8 cellular contexts compared by ENCODE assay signal in the genomic region with DNA sequence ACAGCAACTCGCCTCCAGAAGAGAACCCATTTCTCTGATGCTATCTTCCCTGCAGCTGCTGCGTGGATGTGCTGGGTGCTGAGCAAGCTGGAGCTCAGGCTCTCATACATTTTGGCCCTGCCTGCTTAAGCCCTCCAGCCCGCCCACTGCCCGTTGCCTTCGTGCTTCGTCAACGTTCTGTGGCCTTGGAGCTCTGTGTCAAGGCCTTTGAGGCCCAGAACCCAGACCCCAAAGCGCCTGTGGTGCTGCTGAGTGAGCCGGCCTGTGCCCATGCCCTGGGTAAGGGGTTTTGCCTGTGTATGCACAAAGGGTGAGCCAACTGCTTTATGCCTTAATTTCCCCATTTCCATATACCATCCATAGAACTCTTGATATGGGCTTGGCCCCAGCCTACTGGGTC. TPM values are rescaled to one million over a fixed set of nuclear protein-coding genes. Genes with fewer than 3 reads are reported as not detected.
DNase-seq lines count a peak whose midpoint lies in the region; ATAC-seq and TF ChIP-seq lines count a peak whose summit lies in the region.

No MANE protein-coding gene starts in this region.

- H3K9me3 Mint-ChIP-seq in Calu3 (ENCODE audit: low read depth, unreplicated experiment): no peaks in the 10 kb centered on the region
- no peaks in the 10 kb centered on the region for H3K9me3 Mint-ChIP-seq in dendritic cell treated with granulocyte-macrophage colony-stimulating factor and Interleukin-4, amounts not matched to agents 40 ng/mL and 50 ng/mL, for 4 days
- peaks cover 10% of the 10 kb centered on the region for H3K9me3 Mint-ChIP-seq in nephron progenitor cell

- peaks cover 33% of the 10 kb centered on the region for H3K79me2 ChIP-seq in MM.1S (ENCODE audit: low read length)

- H3K4me2 ChIP-seq in MM.1S (ENCODE audit: low read depth, low read length): peak overlapping the region; percentile 99

- H3K4me1 ChIP-seq in MM.1S (ENCODE audit: low read length): peaks cover 22% of the 10 kb centered on the region
- peaks cover 0 to 36% (median 14%) of the 10 kb centered on the region in 3 donors for H3K4me1 ChIP-seq in gastroesophageal sphincter

- H3K27ac Mint-ChIP-seq in Calu3 (ENCODE audit: unreplicated experiment) (no peak overlapping the region), nephron progenitor cell (no peak overlapping the region)
- H3K27ac Mint-ChIP-seq in dendritic cell treated with granulocyte-macrophage colony-stimulating factor and Interleukin-4, amounts not matched to agents 40 ng/mL and 50 ng/mL, for 4 days: no peak overlapping the region

- H3F3A ChIP-seq in MM.1S (ENCODE audit: insufficient read depth, low read length): peaks cover 14% of the 10 kb centered on the region

- no peak for TF ChIP-seq CTCF in Calu3 (IDR thresholded peaks at IDR 0.05; ENCODE audit: unreplicated experiment)
- TF ChIP-seq CTCF in MM.1S (IDR thresholded peaks at IDR 0.05; ENCODE audit: low read length): no peak
- TF ChIP-seq CTCF in nephron progenitor cell (IDR thresholded peaks at IDR 0.05): no peak
- TF ChIP-seq CTCF in gastroesophageal sphincter (IDR thresholded peaks at IDR 0.05): no peak

- WGBS in gastroesophageal sphincter (ENCODE audit: low coverage in 1 of 2), 2 donors: 83% methylated on average over 2 of the region's 9 CpGs; no CpG with 5 or more reads in 1 of the 2 donors

- H4K20me1 ChIP-seq in MM.1S (ENCODE audit: insufficient read depth, low read length): no peaks in the 10 kb centered on the region

- no peaks in the 10 kb centered on the region for H3K27me3 Mint-ChIP-seq in Calu3 (ENCODE audit: unreplicated experiment)
- H3K27me3 Mint-ChIP-seq in dendritic cell treated with granulocyte-macrophage colony-stimulating factor and Interleukin-4, amounts not matched to agents 40 ng/mL and 50 ng/mL, for 4 days: no peaks in the 10 kb centered on the region
- peaks cover 4% of the 10 kb centered on the region for H3K27me3 Mint-ChIP-seq in nephron progenitor cell (ENCODE audit: low read depth, poor library complexity)

- H3K4me3 ChIP-seq in MM.1S (ENCODE audit: low read length) (peak overlapping the region; percentile 99), gastroesophageal sphincter (peak overlapping the region in 1 of 2 donors; percentile 87)

- BruUV-seq in Calu3 (replicated peaks; lab: Mats Ljungman, UMichigan): no TSS peak

- CTCF ChIA-PET in Calu3 (lab: Charles Lee): no interaction called here

- no peak overlapping the region for H3K27ac ChIP-seq in MM.1S (ENCODE audit: low read length)
- H3K27ac ChIP-seq in gastroesophageal sphincter: no peak overlapping the region

- H3K4me1 Mint-ChIP-seq in Calu3 (ENCODE audit: low read depth, unreplicated experiment) (peaks cover 24% of the 10 kb centered on the region), nephron progenitor cell (peaks cover 33% of the 10 kb centered on the region)
- peaks cover 39% of the 10 kb centered on the region for H3K4me1 Mint-ChIP-seq in dendritic cell treated with granulocyte-macrophage colony-stimulating factor and Interleukin-4, amounts not matched to agents 40 ng/mL and 50 ng/mL, for 4 days (ENCODE audit: low read depth)

- H3K9me2 ChIP-seq in MM.1S (replicated peaks; ENCODE audit: insufficient read depth, low read length): no peaks in the 10 kb centered on the region

- no peaks in the 10 kb centered on the region for H3K36me3 ChIP-seq in MM.1S (replicated peaks; ENCODE audit: insufficient read depth, low read length)
- peaks cover 0 to 41% of the 10 kb centered on the region in 2 donors for H3K36me3 ChIP-seq in gastroesophageal sphincter

- TF ChIP-seq POLR2A in gastroesophageal sphincter (IDR thresholded peaks at IDR 0.05): no peak

- DNase-seq in Calu3: no peak
- no peak for DNase-seq in MM.1S
- DNase-seq in nephron progenitor cell: no peak
- DNase-seq in NCI-H2227 treated with DMSO at 0.1 percent for 48 hours (lab: John Stamatoyannopoulos, UW): no peak

- no peaks in the 10 kb centered on the region for H3K27me3 ChIP-seq in MM.1S (replicated peaks; ENCODE audit: insufficient read depth, low read length)
- no peaks in the 10 kb centered on the region for H3K27me3 ChIP-seq in gastroesophageal sphincter

- peaks cover 49% of the 10 kb centered on the region for H3K36me3 Mint-ChIP-seq in Calu3 (ENCODE audit: insufficient read depth, unreplicated experiment)
- H3K36me3 Mint-ChIP-seq in dendritic cell treated with granulocyte-macrophage colony-stimulating factor and Interleukin-4, amounts not matched to agents 40 ng/mL and 50 ng/mL, for 4 days (ENCODE audit: low read depth): peaks cover 37% of the 10 kb centered on the region
- H3K36me3 Mint-ChIP-seq in nephron progenitor cell (ENCODE audit: low read depth): peaks cover 24% of the 10 kb centered on the region

- no peaks in the 10 kb centered on the region for H3K9me3 ChIP-seq in MM.1S (replicated peaks; ENCODE audit: insufficient read depth, low read length)
- no peaks in the 10 kb centered on the region for H3K9me3 ChIP-seq in gastroesophageal sphincter

- intact Hi-C loops in Calu3 (cut with micrococcal nuclease; ENCODE audit: unreplicated experiment): no loop called here
- intact Hi-C loops in dendritic cell treated with granulocyte-macrophage colony-stimulating factor and Interleukin-4, amounts not matched to agents 40 ng/mL and 50 ng/mL, for 4 days (cut with micrococcal nuclease): no loop called here

- peak overlapping the region; percentile 88; the same call in 1 of the 2 replicates for H3K9ac ChIP-seq in MM.1S (ENCODE audit: low read length)

- ATAC-seq in gastroesophageal sphincter: no peak
- no peak for ATAC-seq in GM19328 (IDR thresholded peaks at IDR 0.05; ENCODE audit: unreplicated experiment)
- ATAC-seq in GM21447 (IDR thresholded peaks at IDR 0.05; ENCODE audit: unreplicated experiment): no peak

- H3K4me3 Mint-ChIP-seq in Calu3 (ENCODE audit: low read depth, unreplicated experiment): peak overlapping the region; percentile 98
- H3K4me3 Mint-ChIP-seq in dendritic cell treated with granulocyte-macrophage colony-stimulating factor and Interleukin-4, amounts not matched to agents 40 ng/mL and 50 ng/mL, for 4 days: peak overlapping the region; percentile 83
- peak overlapping the region; percentile 97 for H3K4me3 Mint-ChIP-seq in nephron progenitor cell

- H2AFZ ChIP-seq in MM.1S (ENCODE audit: low read length): no peak overlapping the region

- TF ChIP-seq EP300 in gastroesophageal sphincter (IDR thresholded peaks at IDR 0.05): no peak

RNA-seq across cellular contexts. Expression of a gene that starts 1.1 kb away (rescaled TPM):
- total RNA-seq in Calu3 (2022): 41.2 and 43.3 TPM in 2 replicates
- 10 to 100 TPM; 23.5 to 41.9 (median 32.5) TPM for total RNA-seq in gastroesophageal sphincter

RNA-seq across cellular contexts. Expression of a gene that starts 3.8 kb away (rescaled TPM):
- total RNA-seq in Calu3 (2022) (141 and 155 TPM in 2 replicates), gastroesophageal sphincter (100 to 1,000 TPM in 1 of 4 donors, 10 to 100 TPM in 3; 67.9 to 107 (median 89.9) TPM)

RNA-seq across cellular contexts. Expression of a gene that starts 8.1 kb away (rescaled TPM):
- total RNA-seq in Calu3 (2022) (47.1 and 50.9 TPM in 2 replicates), gastroesophageal sphincter (100 to 1,000 TPM in 1 of 4 donors, 10 to 100 TPM in 3; 34.4 to 129 (median 37.6) TPM)

RNA-seq across cellular contexts. Expression of a gene that starts 20.5 kb away (rescaled TPM):
- total RNA-seq in Calu3 (2022): 19.7 and 20.2 TPM in 2 replicates
- 1 to 10 TPM; 5.0 to 6.2 (median 5.5) TPM for total RNA-seq in gastroesophageal sphincter

RNA-seq across cellular contexts. Expression of a gene that starts 24.2 kb away (rescaled TPM):
- 24.2 and 28.5 TPM in 2 replicates for total RNA-seq in Calu3 (2022)
- total RNA-seq in gastroesophageal sphincter: 10 to 100 TPM; 21.8 to 44.5 (median 24.2) TPM
